28 cellular contexts compared by ENCODE assay signal in genomic region chr17:10032142-10032541, GRCh38.
A peak's percentile ranks its signal among the peaks of the same experiment; 100 is the strongest.
DNase-seq lines count a peak whose midpoint lies in the region; TF ChIP-seq lines count a peak whose summit lies in the region.
"Had no signal": no experiment of that assay in that cellular context is flagged by ENCODE, and none has a peak within 500 bp of the region (broad histone marks: within the 10 kb centered on the region; RNA-seq: fewer than 3 reads in every experiment).

No MANE protein-coding gene starts in this region.

- TF ChIP-seq CTCF in chondrocyte (IDR thresholded peaks at IDR 0.05), result no peak
- no peak for TF ChIP-seq CTCF in neural crest cell (conservative IDR thresholded peaks at IDR 0.05)

- DNase-seq in ACHN (peak; percentile 5), GM03348 (ENCODE audit: low spot score) (peak; percentile 74), chondrocyte (ENCODE audit: low spot score) (no peak), neural crest cell (ENCODE audit: low read depth, low spot score) (no peak), cerebellum (ENCODE audit: low spot score) (no peak), Ammon's horn (ENCODE audit: low spot score) (no peak), CD1c-positive myeloid dendritic cell (ENCODE audit: extremely low spot score) (no peak)
- no peak for DNase-seq in activated CD4-positive, alpha-beta T cell treated with anti-CD3 and anti-CD28 coated beads for 4 hours
- DNase-seq: activated CD4-positive, alpha-beta T cell treated with anti-CD3 and anti-CD28 coated beads, Interleukin-2, amount 50 U/mL, for 4 hours; activated CD4-positive, CD25-positive, alpha-beta regulatory T cell; CD4-positive, alpha-beta memory T cell; EL; esophagus squamous epithelium; GOT3; immature natural killer cell; Kasumi-1; mucosa of descending colon; MV-4-11; NCI-H1436 treated with DMSO at 0.1 percent for 48 hours; NCI-H2107; NCI-H446 treated with DMSO at 0.1 percent for 48 hours; NCI-H82; RPMI8226; stimulated activated naive CD4-positive, alpha-beta T cell treated with Interleukin-2 at 50 U/mL for 16 hours; T-helper 1 cell had no signal

- H3K4me3 Mint-ChIP-seq in chondrocyte (ENCODE audit: unreplicated experiment) (no peak overlapping the region), neural crest cell (no peak overlapping the region)
- H3K4me3 Mint-ChIP-seq: activated naive CD4-positive, alpha-beta T cell treated with anti-CD3 and anti-CD28 coated beads, Interleukin-2, amount 50 U/mL, for 24 hours; activated T-helper 1 cell treated with anti-CD3 and anti-CD28 coated beads, Interleukin-12 subunit alpha, Interleukin-12 subunit beta, Interleukin-2, Interleukin-4 antibody, amounts not matched to agents 30 ng/mL and 10 ng/mL and 1 ng/mL, durations not matched to agents 14 hours and 24 hours and 36 hours; CD4-positive, alpha-beta memory T cell; dendritic cell treated with granulocyte-macrophage colony-stimulating factor and Interleukin-4, amounts not matched to agents 40 ng/mL and 50 ng/mL, for 4 days; immature natural killer cell had no signal

- H3K27ac Mint-ChIP-seq in chondrocyte (ENCODE audit: unreplicated experiment) (peak overlapping the region; percentile 57), neural crest cell (ENCODE audit: unreplicated experiment) (peak overlapping the region; percentile 63)
- H3K27ac Mint-ChIP-seq: activated naive CD4-positive, alpha-beta T cell treated with anti-CD3 and anti-CD28 coated beads, Interleukin-2, amount 50 U/mL, for 24 hours; activated T-helper 1 cell treated with anti-CD3 and anti-CD28 coated beads, Interleukin-12 subunit alpha, Interleukin-12 subunit beta, Interleukin-2, Interleukin-4 antibody, amounts not matched to agents 30 ng/mL and 10 ng/mL and 1 ng/mL, durations not matched to agents 14 hours and 24 hours and 36 hours; CD4-positive, alpha-beta memory T cell had no signal

- H3K9me3 Mint-ChIP-seq in chondrocyte (ENCODE audit: low read depth), result no peaks in the 10 kb centered on the region
- no peaks in the 10 kb centered on the region for H3K9me3 Mint-ChIP-seq in neural crest cell
- H3K9me3 Mint-ChIP-seq: activated naive CD4-positive, alpha-beta T cell treated with anti-CD3 and anti-CD28 coated beads, Interleukin-2, amount 50 U/mL, for 24 hours; activated T-helper 1 cell treated with anti-CD3 and anti-CD28 coated beads, Interleukin-12 subunit alpha, Interleukin-12 subunit beta, Interleukin-2, Interleukin-4 antibody, amounts not matched to agents 30 ng/mL and 10 ng/mL and 1 ng/mL, durations not matched to agents 14 hours and 24 hours and 36 hours; CD4-positive, alpha-beta memory T cell; dendritic cell treated with granulocyte-macrophage colony-stimulating factor and Interleukin-4, amounts not matched to agents 40 ng/mL and 50 ng/mL, for 4 days; immature natural killer cell had no signal

- in situ Hi-C loops in ACHN (cut with HindIII; ENCODE audit: low pct_ligation_motif_present, low pct_unique_long_range_greater_than_20kb, low sequenced_read_pairs), result no loop called here

- no peaks in the 10 kb centered on the region for H3K36me3 Mint-ChIP-seq in chondrocyte (ENCODE audit: low read depth)
- H3K36me3 Mint-ChIP-seq in neural crest cell (ENCODE audit: low read depth), result peaks cover 5% of the 10 kb centered on the region
- H3K36me3 Mint-ChIP-seq: activated naive CD4-positive, alpha-beta T cell treated with anti-CD3 and anti-CD28 coated beads, Interleukin-2, amount 50 U/mL, for 24 hours; CD4-positive, alpha-beta memory T cell had no signal

- H3K27me3 Mint-ChIP-seq in chondrocyte (ENCODE audit: low read depth) (no peaks in the 10 kb centered on the region), neural crest cell (ENCODE audit: low read depth) (no peaks in the 10 kb centered on the region)
- H3K27me3 Mint-ChIP-seq: dendritic cell treated with granulocyte-macrophage colony-stimulating factor and Interleukin-4, amounts not matched to agents 40 ng/mL and 50 ng/mL, for 4 days had no signal

- H3K4me1 Mint-ChIP-seq in chondrocyte (ENCODE audit: low read depth), result peaks cover 15% of the 10 kb centered on the region
- H3K4me1 Mint-ChIP-seq in neural crest cell, result peaks cover 69% of the 10 kb centered on the region
- H3K4me1 Mint-ChIP-seq: activated naive CD4-positive, alpha-beta T cell treated with anti-CD3 and anti-CD28 coated beads, Interleukin-2, amount 50 U/mL, for 24 hours; CD4-positive, alpha-beta memory T cell had no signal

Comparison
In these comparisons a context has a peak if more than half of its experiments do, and no peak if none do; other contexts are left out.
1. DNase-seq: peak in ACHN (single experiment) and GM03348 (single experiment); none in chondrocyte (single experiment), neural crest cell (single experiment), activated CD4-positive, alpha-beta T cell treated with anti-CD3 and anti-CD28 coated beads for 4 hours (0 of 2), cerebellum (single experiment), Ammon's horn (single experiment) and CD1c-positive myeloid dendritic cell (single experiment).